In genomic region chr6:139863964-139864363, GRCh38 we compare ENCODE assay signal across 29 cellular contexts.
DNase-seq lines count a peak whose midpoint lies in the region; ATAC-seq and TF ChIP-seq lines count a peak whose summit lies in the region.
"Had no signal": no experiment of that assay in that cellular context is flagged by ENCODE, and none has a peak within 500 bp of the region (broad histone marks: within the 10 kb centered on the region; RNA-seq: fewer than 3 reads in every experiment).

No MANE protein-coding gene starts in this region.

- no peak overlapping the region for H3K4me2 ChIP-seq in osteoblast (ENCODE audit: insufficient read depth, low read length)
- H3K4me2 ChIP-seq: BLaER1 treated with 17β-estradiol and CSF1 and Interleukin-3, amounts not matched to agents 10 nM and 100 nM had no signal

- H3K79me2 ChIP-seq in osteoblast (ENCODE audit: insufficient read depth, low read length): no peaks in the 10 kb centered on the region

- H3K4me1 ChIP-seq in osteoblast (ENCODE audit: insufficient read depth, low read length) (peaks cover 5% of the 10 kb centered on the region), spleen (no peaks in the 10 kb centered on the region)
- H3K4me1 ChIP-seq: BLaER1 treated with 17β-estradiol and CSF1 and Interleukin-3, amounts not matched to agents 10 nM and 100 nM; right lobe of liver had no signal

- no peak for TF ChIP-seq CTCF in osteoblast (IDR thresholded peaks at IDR 0.05; ENCODE audit: extremely low read depth, low read depth, low read length)
- TF ChIP-seq CTCF in spleen (IDR thresholded peaks at IDR 0.05 in 8 of 11, conservative IDR thresholded peaks at IDR 0.05 in 3 of 11): no peak

- WGBS in spleen, 5 donors: 67 to 86% (median 83%) methylated on average over 1 of the region's 1 CpG

- H3K36me3 ChIP-seq in osteoblast (ENCODE audit: insufficient read depth, low read length) (no peaks in the 10 kb centered on the region), spleen (no peaks in the 10 kb centered on the region)
- H3K36me3 ChIP-seq: BLaER1 treated with 17β-estradiol and CSF1 and Interleukin-3, amounts not matched to agents 10 nM and 100 nM; right lobe of liver had no signal

- no peak for TF ChIP-seq POLR2A in spleen (IDR thresholded peaks at IDR 0.05)

- H3K4me3 ChIP-seq in osteoblast (ENCODE audit: insufficient read depth, low read length) (no peak overlapping the region), spleen (no peak overlapping the region)
- H3K4me3 ChIP-seq: BLaER1 treated with 17β-estradiol and CSF1 and Interleukin-3, amounts not matched to agents 10 nM and 100 nM; GM23248; right lobe of liver had no signal

- H3K9me3 ChIP-seq in osteoblast (ENCODE audit: low read depth, low read length) (no peaks in the 10 kb centered on the region), spleen (no peaks in the 10 kb centered on the region)
- H3K9me3 ChIP-seq: BLaER1 treated with 17β-estradiol and CSF1 and Interleukin-3, amounts not matched to agents 10 nM and 100 nM; right lobe of liver had no signal

- peak; percentile 74 for ATAC-seq in GM19025 (IDR thresholded peaks at IDR 0.05; ENCODE audit: low read depth, unreplicated experiment)
- peak; percentile 60 for ATAC-seq in GM21786 (IDR thresholded peaks at IDR 0.05; ENCODE audit: unreplicated experiment)
- peak; percentile 66 for ATAC-seq in HG03571 (IDR thresholded peaks at IDR 0.05; ENCODE audit: unreplicated experiment)
- no peak for ATAC-seq in HG02642 (IDR thresholded peaks at IDR 0.05; ENCODE audit: poor library complexity, unreplicated experiment)
- ATAC-seq: activated CD8-positive, alpha-beta T cell treated with anti-CD3 and anti-CD28 coated beads, Interleukin-2, amount 10 ng/mL, durations not matched to agents 7 days and 5 days; esophagus mucosa; left colon; PC-3; right lobe of liver; SK-N-SH treated with all-trans-retinoic acid at 6 μM for 48 hours; stimulated activated memory B cell treated with anti-CD40 and anti-IgM and Interleukin-4, amounts not matched to agents 10 μg/mL and 1 μg/mL and 100 μg/mL, for 72 hours had no signal

- H2AFZ ChIP-seq in osteoblast (ENCODE audit: low read length): peak overlapping the region; percentile 24
- H2AFZ ChIP-seq: GM23248 had no signal

- H4K20me1 ChIP-seq in osteoblast (ENCODE audit: insufficient read depth, low read length): no peaks in the 10 kb centered on the region
- H4K20me1 ChIP-seq: BLaER1 treated with 17β-estradiol and CSF1 and Interleukin-3, amounts not matched to agents 10 nM and 100 nM had no signal

- DNase-seq in osteoblast (ENCODE audit: insufficient read length, low spot score, missing footprints): no peak
- no peak for DNase-seq in spleen
- no peak for DNase-seq in NCI-H1092 (lab: John Stamatoyannopoulos, UW)
- DNase-seq: activated CD4-positive, alpha-beta T cell treated with anti-CD3 and anti-CD28 coated beads for 1 hour; activated CD8-positive, alpha-beta T cell treated with anti-CD3 and anti-CD28 coated beads, Interleukin-2, amount 10 ng/mL, durations not matched to agents 7 days and 5 days; activated effector memory CD4-positive, alpha-beta T cell treated with anti-CD3 and anti-CD28 coated beads, Interleukin-2, amount 50 U/mL, for 16 hours; caudate nucleus; cortex of kidney; DMS79; GF-D8; left colon; NCI-H1694 treated with DMSO at 0.1 percent for 48 hours; NCI-H2171; NCI-H510A; PC-3; posterior cingulate gyrus; right lobe of liver; stimulated activated CD4-positive, alpha-beta T cell treated with anti-CD3 and anti-CD28 coated beads, Interleukin-12 subunit alpha, Interleukin-12 subunit beta, amount 100 ng/mL, for 4 hours; stimulated activated CD4-positive, alpha-beta T cell treated with anti-CD3 and anti-CD28 coated beads, Interleukin-4, amount 100 ng/mL, for 1 hour; T-helper 2 cell had no signal

- intact Hi-C loops in spleen (cut with DNase I; ENCODE audit: low total_unique reads): no loop called here

- no peak overlapping the region for H3K27ac ChIP-seq in osteoblast (ENCODE audit: low read depth, low read length)
- no peak overlapping the region for H3K27ac ChIP-seq in spleen
- H3K27ac ChIP-seq: BLaER1 treated with 17β-estradiol and CSF1 and Interleukin-3, amounts not matched to agents 10 nM and 100 nM; GM23248; right lobe of liver had no signal

- H3K27me3 ChIP-seq in osteoblast (ENCODE audit: insufficient read depth, low read length) (no peaks in the 10 kb centered on the region), spleen (replicated peaks in 1 of 7) (no peaks in the 10 kb centered on the region)
- H3K27me3 ChIP-seq: BLaER1 treated with 17β-estradiol and CSF1 and Interleukin-3, amounts not matched to agents 10 nM and 100 nM; right lobe of liver had no signal
